Comparison of ENCODE assay signal across 1 cellular context in genomic region chr15:78492841-78493240, GRCh38.
TF ChIP-seq lines count a peak whose summit lies in the region.

No MANE protein-coding gene starts in this region.

TF ChIP-seq in HepG2, 621 proteins besides CTCF, POLR2A, EP300 and RAD21:
- TF ChIP-seq PBX3 (CRISPR knock-in tag; IDR thresholded peaks at IDR 0.05; ENCODE audit: borderline replicate concordance) (no peak), ZNF749 (CRISPR knock-in tag; IDR thresholded peaks at IDR 0.05; ENCODE audit: borderline replicate concordance) (no peak), TFE3 (CRISPR knock-in tag; IDR thresholded peaks at IDR 0.05) (no peak), FOXM1 (CRISPR knock-in tag; IDR thresholded peaks at IDR 0.05) (no peak), BCL3 (CRISPR knock-in tag; IDR thresholded peaks at IDR 0.05) (no peak), KMT2A (CRISPR knock-in tag; IDR thresholded peaks at IDR 0.05) (no peak), CENPBD1 (CRISPR knock-in tag; IDR thresholded peaks at IDR 0.05; ENCODE audit: borderline replicate concordance, low read depth) (no peak), ZNF280B (CRISPR knock-in tag; IDR thresholded peaks at IDR 0.05; ENCODE audit: borderline replicate concordance) (no peak), ZSCAN12 (CRISPR knock-in tag; IDR thresholded peaks at IDR 0.05) (no peak), GTF3A (CRISPR knock-in tag; conservative IDR thresholded peaks at IDR 0.05) (no peak), KLF16 (CRISPR knock-in tag; IDR thresholded peaks at IDR 0.05) (no peak), RARG (CRISPR knock-in tag; IDR thresholded peaks at IDR 0.05; ENCODE audit: low read depth) (no peak), ZNF670 (CRISPR knock-in tag; IDR thresholded peaks at IDR 0.05; ENCODE audit: borderline replicate concordance) (no peak), ZNF883 (CRISPR knock-in tag; IDR thresholded peaks at IDR 0.05; ENCODE audit: not compliant biosample characterization) (no peak), SIN3B (IDR thresholded peaks at IDR 0.05; ENCODE audit: low read length) (no peak)
